ENCODE assay signal across 26 cellular contexts in the genomic region with DNA sequence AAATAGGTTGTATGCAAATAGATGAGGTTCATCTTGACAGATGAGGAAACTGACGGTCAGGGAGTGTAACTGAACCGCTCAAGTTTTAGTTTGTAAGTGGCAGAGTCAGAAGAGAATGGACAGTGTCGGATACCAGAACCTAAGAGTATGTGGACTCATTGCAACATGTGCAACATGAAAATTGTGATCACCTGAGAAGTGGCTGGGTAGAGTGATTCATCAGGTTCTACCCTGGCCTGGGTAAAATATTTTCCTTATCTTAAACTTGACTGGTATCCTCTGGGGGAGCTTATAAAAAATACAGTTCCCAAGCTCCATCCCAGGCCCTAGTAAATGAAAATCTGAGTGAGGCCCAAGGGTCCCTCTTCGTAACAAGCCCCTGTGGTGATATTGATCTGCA.
"Had no signal": no experiment of that assay in that cellular context is flagged by ENCODE, and none has a peak within 500 bp of the region (broad histone marks: within the 10 kb centered on the region; RNA-seq: fewer than 3 reads in every experiment).

No MANE protein-coding gene starts in this region.

- H3K4me3 ChIP-seq: ascending aorta, breast epithelium, coronary artery, dorsolateral prefrontal cortex, esophagus muscularis mucosa, gastrocnemius medialis, heart left ventricle had no signal

- H3K27me3 ChIP-seq: ascending aorta, breast epithelium, dorsolateral prefrontal cortex, esophagus muscularis mucosa, gastrocnemius medialis, heart left ventricle had no signal

- H3K27ac ChIP-seq: ascending aorta, breast epithelium, coronary artery, dorsolateral prefrontal cortex, esophagus muscularis mucosa, foreskin keratinocyte, gastrocnemius medialis, heart left ventricle, VCaP had no signal

- H3K9me3 ChIP-seq: ascending aorta, breast epithelium, esophagus muscularis mucosa, gastrocnemius medialis, heart left ventricle had no signal

- H3K4me1 ChIP-seq: ascending aorta, breast epithelium, esophagus muscularis mucosa, foreskin keratinocyte, gastrocnemius medialis, heart left ventricle had no signal

- H3K36me3 ChIP-seq: ascending aorta, breast epithelium, esophagus muscularis mucosa, gastrocnemius medialis, heart left ventricle had no signal

- DNase-seq: activated CD4-positive, alpha-beta memory T cell treated with anti-CD3 and anti-CD28 coated beads, Interleukin-2, amount 10 ng/mL, durations not matched to agents 7 days and 5 days; activated CD4-positive, alpha-beta T cell treated with anti-CD3 and anti-CD28 coated beads for 1 hour; activated CD4-positive, alpha-beta T cell treated with anti-CD3 and anti-CD28 coated beads for 4 hours; activated CD4-positive, alpha-beta T cell treated with anti-CD3 and anti-CD28 coated beads, Interleukin-2, amount 10 ng/mL, durations not matched to agents 7 days and 5 days; activated CD4-positive, alpha-beta T cell treated with anti-CD3 and anti-CD28 coated beads, Interleukin-2, amount 50 U/mL, for 4 hours; activated CD8-positive, alpha-beta memory T cell treated with anti-CD3 and anti-CD28 coated beads, Interleukin-2, amount 50 U/mL, for 48 hours; activated gamma-delta T cell; activated naive CD4-positive, alpha-beta T cell; activated naive CD4-positive, alpha-beta T cell treated with anti-CD3 and anti-CD28 coated beads, Interleukin-2, amount 10 ng/mL, durations not matched to agents 7 days and 5 days; activated naive CD8-positive, alpha-beta T cell treated with anti-CD3 and anti-CD28 coated beads, Interleukin-2, amount 10 ng/mL, durations not matched to agents 7 days and 5 days; activated T-cell treated with anti-CD3 and anti-CD28 coated beads for 4 hours; activated T-cell treated with anti-CD3 and anti-CD28 coated beads, Interleukin-2, amount 50 U/mL, for 24 hours; activated T-cell treated with anti-CD3 and anti-CD28 coated beads, Interleukin-2, amount 50 U/mL, for 72 hours; dorsolateral prefrontal cortex; effector memory CD4-positive, alpha-beta T cell; endodermal cell; gastrocnemius medialis; glutamatergic neuron; heart left ventricle; T-helper 9 cell had no signal
